9 cellular contexts compared by ENCODE assay signal in the genomic region with DNA sequence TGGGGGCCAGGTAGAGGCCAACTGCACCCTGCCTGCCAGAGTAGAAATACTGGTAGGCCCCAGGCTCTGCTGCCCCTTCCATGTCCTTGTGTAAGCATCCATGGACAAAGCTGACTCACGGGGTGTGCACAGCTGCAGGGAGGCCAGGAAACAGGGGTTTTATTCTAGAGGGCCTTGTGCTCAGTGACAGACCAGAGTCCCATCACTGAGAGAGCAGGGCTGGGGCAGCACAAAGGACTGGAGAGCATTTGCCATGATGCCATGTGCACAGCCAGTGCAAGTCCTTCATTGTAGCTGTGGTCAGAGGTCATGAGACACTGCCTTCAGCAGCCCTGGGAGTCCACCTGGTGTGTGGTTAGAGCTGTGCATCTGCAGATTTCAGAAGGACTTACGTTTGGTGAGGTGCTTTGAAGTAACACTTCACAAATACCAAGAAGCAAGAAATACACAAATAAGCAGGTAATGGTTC. TPM values are rescaled to one million over a fixed set of nuclear protein-coding genes. Genes with fewer than 3 reads are reported as not detected.
DNase-seq lines count a peak whose midpoint lies in the region; ATAC-seq, FAIRE-seq and TF ChIP-seq lines count a peak whose summit lies in the region.
"Had no signal": no experiment of that assay in that cellular context is flagged by ENCODE, and none has a peak within 500 bp of the region (broad histone marks: within the 10 kb centered on the region; RNA-seq: fewer than 3 reads in every experiment).

No MANE protein-coding gene starts in this region.

- no peak overlapping the region for H3K4me3 Mint-ChIP-seq in activated CD8-positive, alpha-beta memory T cell treated with anti-CD3 and anti-CD28 coated beads, Interleukin-2, amount 10 ng/mL, durations not matched to agents 7 days and 5 days

- H3K27me3 Mint-ChIP-seq in activated CD8-positive, alpha-beta memory T cell treated with anti-CD3 and anti-CD28 coated beads, Interleukin-2, amount 10 ng/mL, durations not matched to agents 7 days and 5 days = no peaks in the 10 kb centered on the region

- WGBS in pancreas, 2 donors = 8 to 18% methylated on average over 2 of the region's 2 CpGs
- no CpG with 5 or more reads among the region's 2 CpGs for WGBS in neuronal stem cell (ENCODE audit: extremely low coverage in 2 of 2, insufficient read length in 2 of 2, insufficient replicate concordance in 1 of 2), 2 donors

- H2AK5ac ChIP-seq in neuronal stem cell (ENCODE audit: low read depth, low read length) = no peak overlapping the region

- TF ChIP-seq CTCF in Peyer's patch (IDR thresholded peaks at IDR 0.05) = no peak
- no peak for TF ChIP-seq CTCF in fibroblast of lung (conservative IDR thresholded peaks at IDR 0.05 in 1 of 2, IDR thresholded peaks at IDR 0.05 in 1 of 2; ENCODE audit: low read depth in 1 of 2, low read length in 2 of 2)
- TF ChIP-seq CTCF in pancreas (IDR thresholded peaks at IDR 0.05) = no peak

- no peak overlapping the region for H3K23ac ChIP-seq in neuronal stem cell (ENCODE audit: low read depth, low read length, poor library complexity)

- peaks cover 4 to 72% (median 46%) of the 10 kb centered on the region in 4 donors for H3K4me1 ChIP-seq in Peyer's patch
- H3K4me1 ChIP-seq in fibroblast of lung (ENCODE audit: control insufficient read depth, extremely low read depth, insufficient read depth, low read length) = peaks cover 24% of the 10 kb centered on the region
- peaks cover 57 to 72% (median 64%) of the 10 kb centered on the region in 3 donors for H3K4me1 ChIP-seq in pancreas
- peaks cover 6 to 12% of the 10 kb centered on the region in 2 donors for H3K4me1 ChIP-seq in neuronal stem cell (ENCODE audit: control insufficient read depth in 2 of 2, insufficient read depth in 1 of 2, low read depth in 1 of 2, low read length in 2 of 2)

- no peak overlapping the region for H3K27ac Mint-ChIP-seq in activated CD8-positive, alpha-beta memory T cell treated with anti-CD3 and anti-CD28 coated beads, Interleukin-2, amount 10 ng/mL, durations not matched to agents 7 days and 5 days

- no peak overlapping the region for H2BK12ac ChIP-seq in neuronal stem cell (ENCODE audit: low read length)

- no peak overlapping the region for H3K4me2 ChIP-seq in fibroblast of lung (ENCODE audit: extremely low read depth, insufficient read depth, low read length)
- no peak overlapping the region for H3K4me2 ChIP-seq in neuronal stem cell (ENCODE audit: insufficient read depth, low read length, poor library complexity, severe bottlenecking)

- no peak overlapping the region for H2AFZ ChIP-seq in fibroblast of lung (ENCODE audit: low read length)
- H2AFZ ChIP-seq in neuronal stem cell (ENCODE audit: low read length) = no peak overlapping the region

- peaks cover 0 to 10% (median 0%) of the 10 kb centered on the region in 3 donors for H3K36me3 ChIP-seq in Peyer's patch
- H3K36me3 ChIP-seq in fibroblast of lung (ENCODE audit: control insufficient read depth, insufficient read depth, low read length) = peaks cover 21% of the 10 kb centered on the region
- no peaks in the 10 kb centered on the region for H3K36me3 ChIP-seq in pancreas
- H3K36me3 ChIP-seq in neuronal stem cell (replicated peaks in 1 of 2; ENCODE audit: control insufficient read depth in 2 of 2, insufficient read depth in 2 of 2, low read length in 2 of 2) = peaks cover 16 to 86% of the 10 kb centered on the region in 2 donors

- peak; percentile 43 for DNase-seq in ELR (ENCODE audit: low read depth)
- peak in 2 of 3 donors; percentile 43 to 46 for DNase-seq in Peyer's patch
- peak; percentile 17 to 30 for DNase-seq in fibroblast of lung (ENCODE audit: low read depth in 2 of 2)
- peak in 1 of 6 donors; percentile 47 for DNase-seq in pancreas
- no peak for DNase-seq in RCC 7860 (ENCODE audit: low spot score)
- DNase-seq in activated CD8-positive, alpha-beta memory T cell treated with anti-CD3 and anti-CD28 coated beads, Interleukin-2, amount 10 ng/mL, durations not matched to agents 7 days and 5 days = no peak
- DNase-seq in HT-29 (ENCODE audit: low spot score) = no peak
- DNase-seq in neuronal stem cell (ENCODE audit: low spot score) = no peak

- intact Hi-C loops in pancreas (cut with DNase I) = no loop called here

- H4K20me1 ChIP-seq in fibroblast of lung (ENCODE audit: control insufficient read depth, extremely low read depth, insufficient read depth, low read length) = peaks cover 26% of the 10 kb centered on the region

- no peak overlapping the region for H2BK5ac ChIP-seq in neuronal stem cell (ENCODE audit: low read length)

- H3K14ac ChIP-seq in neuronal stem cell (ENCODE audit: low read length) = no peak overlapping the region

- FAIRE-seq in pancreas (lab: Jason Lieb, UNC) (no peak), RCC 7860 (lab: Jason Lieb, UNC) (no peak)

- ATAC-seq in pancreas = peak; percentile 20 to 45 (median 31)
- ATAC-seq in activated CD8-positive, alpha-beta memory T cell treated with anti-CD3 and anti-CD28 coated beads, Interleukin-2, amount 10 ng/mL, durations not matched to agents 7 days and 5 days = no peak

- H3K27me3 ChIP-seq in Peyer's patch (no peaks in the 10 kb centered on the region), fibroblast of lung (ENCODE audit: control insufficient read depth, insufficient read depth, low read length) (no peaks in the 10 kb centered on the region), pancreas (no peaks in the 10 kb centered on the region), neuronal stem cell (ENCODE audit: control insufficient read depth in 3 of 3, insufficient read depth in 3 of 3, low read depth in 1 of 3, low read length in 3 of 3) (no peaks in the 10 kb centered on the region)
- H3K27me3 ChIP-seq: esophagus muscularis mucosa had no signal

- H3K9me3 ChIP-seq in Peyer's patch = no peaks in the 10 kb centered on the region
- no peaks in the 10 kb centered on the region for H3K9me3 ChIP-seq in fibroblast of lung (ENCODE audit: control insufficient read depth, insufficient read depth, low read depth, low read length)
- H3K9me3 ChIP-seq in pancreas = no peaks in the 10 kb centered on the region
- H3K9me3 ChIP-seq in neuronal stem cell (replicated peaks in 1 of 2; ENCODE audit: control insufficient read depth in 2 of 2, insufficient read depth in 1 of 2, low read depth in 1 of 2, low read length in 2 of 2) = peaks cover 16 to 37% of the 10 kb centered on the region in 2 donors

- H3K79me1 ChIP-seq in neuronal stem cell (ENCODE audit: low read depth, low read length) = peaks cover 23% of the 10 kb centered on the region

- no peak overlapping the region for H3K18ac ChIP-seq in neuronal stem cell (ENCODE audit: low read length)

- TF ChIP-seq POLR2A in Peyer's patch (IDR thresholded peaks at IDR 0.05) = no peak

- no peak overlapping the region for H3K9ac ChIP-seq in fibroblast of lung (ENCODE audit: insufficient read depth, low read length)
- no peak overlapping the region for H3K9ac ChIP-seq in neuronal stem cell (ENCODE audit: low read depth, low read length, poor library complexity)

- no peak overlapping the region for H3K4ac ChIP-seq in neuronal stem cell (ENCODE audit: low read length)

- no peak overlapping the region for H2BK120ac ChIP-seq in neuronal stem cell (ENCODE audit: low read depth, low read length)

- CTCF ChIA-PET in activated CD8-positive, alpha-beta memory T cell treated with anti-CD3 and anti-CD28 coated beads, Interleukin-2, amount 10 ng/mL, durations not matched to agents 7 days and 5 days (lab: Charles Lee) = interaction anchor here (1.1 to 1.3 kb wide), 2 partner anchors 91 to 548 kb away, joined by 3 read pairs; no protein-coding TSS in a partner anchor

- H4K91ac ChIP-seq in neuronal stem cell (ENCODE audit: low read depth, low read length, poor library complexity) = no peak overlapping the region

- peaks cover 100% of the 10 kb centered on the region for H3K79me2 ChIP-seq in fibroblast of lung (ENCODE audit: control insufficient read depth, insufficient read depth, low read length)

- peaks cover 63% of the 10 kb centered on the region for H3K4me1 Mint-ChIP-seq in activated CD8-positive, alpha-beta memory T cell treated with anti-CD3 and anti-CD28 coated beads, Interleukin-2, amount 10 ng/mL, durations not matched to agents 7 days and 5 days

- H3K27ac ChIP-seq in Peyer's patch (peak overlapping the region in 1 of 4 donors; percentile 44), fibroblast of lung (ENCODE audit: insufficient read depth, low read length) (no peak overlapping the region), pancreas (no peak overlapping the region), neuronal stem cell (replicated peaks; ENCODE audit: low read length) (no peak overlapping the region)

- H2BK15ac ChIP-seq in neuronal stem cell (ENCODE audit: low read length) = no peak overlapping the region

- H4K8ac ChIP-seq in neuronal stem cell (ENCODE audit: low read depth, low read length) = no peak overlapping the region

- H3K9me3 Mint-ChIP-seq in activated CD8-positive, alpha-beta memory T cell treated with anti-CD3 and anti-CD28 coated beads, Interleukin-2, amount 10 ng/mL, durations not matched to agents 7 days and 5 days (ENCODE audit: low read depth) = peaks cover 14% of the 10 kb centered on the region

- H3K36me3 Mint-ChIP-seq in activated CD8-positive, alpha-beta memory T cell treated with anti-CD3 and anti-CD28 coated beads, Interleukin-2, amount 10 ng/mL, durations not matched to agents 7 days and 5 days = peaks cover 79% of the 10 kb centered on the region

- H3K4me3 ChIP-seq in Peyer's patch = no peak overlapping the region
- H3K4me3 ChIP-seq in fibroblast of lung (replicated peaks in 1 of 4; ENCODE audit: control extremely low read depth in 1 of 4, insufficient read depth in 1 of 4, low read depth in 3 of 4, low read length in 4 of 4) = no peak overlapping the region
- H3K4me3 ChIP-seq in pancreas = no peak overlapping the region
- no peak overlapping the region for H3K4me3 ChIP-seq in neuronal stem cell (ENCODE audit: low read length in 2 of 2)

RNA-seq across cellular contexts. Expression of a gene that starts 8.1 kb away (rescaled TPM):
- 100 to 1,000 TPM; 243 to 434 (median 392) TPM for total RNA-seq in Peyer's patch
- total RNA-seq in fibroblast of lung = 195 and 261 TPM in 2 replicates
- polyA plus RNA-seq in fibroblast of lung = 546 and 642 TPM in 2 replicates
- 456 and 567 TPM in 2 replicates for polyA plus RNA-seq in fibroblast of lung (2012)
- 684 and 840 TPM in 2 replicates for polyA minus RNA-seq in fibroblast of lung (ENCODE audit: low replicate concordance)
- 100 to 1,000 TPM; 160 to 251 (median 205) TPM for total RNA-seq in pancreas
- 100 to 1,000 TPM; 167 to 234 TPM for polyA plus RNA-seq in pancreas
- total RNA-seq in activated CD8-positive, alpha-beta memory T cell treated with anti-CD3 and anti-CD28 coated beads, Interleukin-2, amount 10 ng/mL, durations not matched to agents 7 days and 5 days = 100 to 1,000 TPM; 313 to 344 TPM
- total RNA-seq in HT-29 (2014; rRNA removed; shearing (Covaris generic)) = 387 and 400 TPM in 2 replicates
- 267 TPM for polyA plus RNA-seq in neuronal stem cell (2013, experiment 1 of 2)
- 266 TPM for polyA plus RNA-seq in neuronal stem cell (2013, experiment 2 of 2)

RNA-seq across cellular contexts. Expression of a gene that starts 12.5 kb away (rescaled TPM):
- total RNA-seq in Peyer's patch = 10 to 100 TPM in 3 of 4 donors, 1 to 10 TPM in 1; 6.0 to 19.8 (median 16.2) TPM
- 7.6 and 8.0 TPM in 2 replicates for total RNA-seq in fibroblast of lung
- 4.8 and 7.0 TPM in 2 replicates for polyA plus RNA-seq in fibroblast of lung
- polyA plus RNA-seq in fibroblast of lung (2012) = 8.5 and 15.4 TPM in 2 replicates
- polyA minus RNA-seq in fibroblast of lung (ENCODE audit: low replicate concordance) = 2.6 and 6.9 TPM in 2 replicates
- 1 to 10 TPM; 6.3 to 9.3 (median 7.8) TPM for total RNA-seq in pancreas
- 10 to 100 TPM; 18.9 to 33.2 TPM for polyA plus RNA-seq in pancreas
- total RNA-seq in activated CD8-positive, alpha-beta memory T cell treated with anti-CD3 and anti-CD28 coated beads, Interleukin-2, amount 10 ng/mL, durations not matched to agents 7 days and 5 days = 10 to 100 TPM; 24.1 to 27.0 TPM
- 30.3 and 38.4 TPM in 2 replicates for total RNA-seq in HT-29 (2014; rRNA removed; shearing (Covaris generic))
- 28.9 TPM for polyA plus RNA-seq in neuronal stem cell (2013, experiment 1 of 2)
- polyA plus RNA-seq in neuronal stem cell (2013, experiment 2 of 2) = 28.4 TPM

RNA-seq across cellular contexts. Expression of a gene that starts 18.5 kb away (rescaled TPM):
- total RNA-seq in Peyer's patch (10 to 100 TPM; 70.1 to 99.6 (median 80.8) TPM), fibroblast of lung (51.7 and 61.6 TPM in 2 replicates), pancreas (10 to 100 TPM; 18.1 to 24.7 (median 23.9) TPM)
- polyA plus RNA-seq in fibroblast of lung (39.5 and 41.0 TPM in 2 replicates), pancreas (100 to 1,000 TPM; 103 to 113 TPM)
- 55.0 and 70.4 TPM in 2 replicates for polyA plus RNA-seq in fibroblast of lung (2012)
- 7.1 and 30.6 TPM in 2 replicates for polyA minus RNA-seq in fibroblast of lung (ENCODE audit: low replicate concordance)
- total RNA-seq in activated CD8-positive, alpha-beta memory T cell treated with anti-CD3 and anti-CD28 coated beads, Interleukin-2, amount 10 ng/mL, durations not matched to agents 7 days and 5 days = 10 to 100 TPM; 51.9 to 56.4 TPM
- total RNA-seq in HT-29 (2014; rRNA removed; shearing (Covaris generic)) = 158 and 201 TPM in 2 replicates
- polyA plus RNA-seq in neuronal stem cell (2013, experiment 1 of 2) = 69.3 TPM
- polyA plus RNA-seq in neuronal stem cell (2013, experiment 2 of 2) = 63.2 TPM

RNA-seq across cellular contexts. Expression of a gene that starts 49.4 kb away (rescaled TPM):
- 100 to 1,000 TPM; 206 to 232 (median 224) TPM for total RNA-seq in Peyer's patch
- 325 and 479 TPM in 2 replicates for total RNA-seq in fibroblast of lung
- 217 and 286 TPM in 2 replicates for polyA plus RNA-seq in fibroblast of lung
- polyA plus RNA-seq in fibroblast of lung (2012) = 265 and 391 TPM in 2 replicates
- polyA minus RNA-seq in fibroblast of lung (ENCODE audit: low replicate concordance) = 101 and 146 TPM in 2 replicates
- total RNA-seq in pancreas = 100 to 1,000 TPM in 2 of 6 donors, 10 to 100 TPM in 4; 71.5 to 114 (median 98.6) TPM
- polyA plus RNA-seq in pancreas = 100 to 1,000 TPM; 317 TPM
- total RNA-seq in activated CD8-positive, alpha-beta memory T cell treated with anti-CD3 and anti-CD28 coated beads, Interleukin-2, amount 10 ng/mL, durations not matched to agents 7 days and 5 days = 100 to 1,000 TPM; 262 to 325 TPM
- 608 and 613 TPM in 2 replicates for total RNA-seq in HT-29 (2014; rRNA removed; shearing (Covaris generic))
- polyA plus RNA-seq in neuronal stem cell (2013, experiment 1 of 2) = 106 TPM
- 98.6 TPM for polyA plus RNA-seq in neuronal stem cell (2013, experiment 2 of 2)

RNA-seq across cellular contexts. Expression of a gene that starts 59.1 kb away (rescaled TPM):
- under 1 TPM in 2 of 4 donors, not detected in 2; 0.88 to 0.94 TPM for total RNA-seq in Peyer's patch
- total RNA-seq in fibroblast of lung = 6.7 and 13.4 TPM in 2 replicates
- 1.3 and 1.4 TPM in 2 replicates for polyA plus RNA-seq in fibroblast of lung
- polyA plus RNA-seq in fibroblast of lung (2012) = 5.0 and 5.3 TPM in 2 replicates
- polyA minus RNA-seq in fibroblast of lung (ENCODE audit: low replicate concordance) = 4.0 and 4.4 TPM in 2 replicates
- under 1 TPM; 0.08 to 0.69 (median 0.34) TPM for total RNA-seq in pancreas
- under 1 TPM; 0.59 to 0.80 TPM for polyA plus RNA-seq in pancreas
- 1 to 10 TPM; 1.1 to 1.8 TPM for total RNA-seq in activated CD8-positive, alpha-beta memory T cell treated with anti-CD3 and anti-CD28 coated beads, Interleukin-2, amount 10 ng/mL, durations not matched to agents 7 days and 5 days
- total RNA-seq in HT-29 (2014; rRNA removed; shearing (Covaris generic)) = 45.3 and 48.4 TPM in 2 replicates
- polyA plus RNA-seq in neuronal stem cell (2013, experiment 1 of 2) = 0.24 TPM
- polyA plus RNA-seq in neuronal stem cell (2013, experiment 2 of 2) = 0.17 TPM

Comparison
In these comparisons a context has a peak if more than half of its experiments do, and no peak if none do; other contexts are left out.
1. DNase-seq: peak in ELR (single experiment), Peyer's patch (2 of 3) and fibroblast of lung (2 of 2); none in RCC 7860 (single experiment), activated CD8-positive, alpha-beta memory T cell treated with anti-CD3 and anti-CD28 coated beads, Interleukin-2, amount 10 ng/mL, durations not matched to agents 7 days and 5 days (single experiment), HT-29 (single experiment) and neuronal stem cell (single experiment).